24 cellular contexts compared by ENCODE assay signal in genomic region chr1:185435696-185436379, GRCh38.
A peak's percentile ranks its signal among the peaks of the same experiment; 100 is the strongest.
DNase-seq lines count a peak whose midpoint lies in the region; ATAC-seq, FAIRE-seq and TF ChIP-seq lines count a peak whose summit lies in the region.
"Had no signal": no experiment of that assay in that cellular context is flagged by ENCODE, and none has a peak within 500 bp of the region (broad histone marks: within the 10 kb centered on the region; RNA-seq: fewer than 3 reads in every experiment).

No MANE protein-coding gene starts in this region.

- TF ChIP-seq CTCF in A549 (IDR thresholded peaks at IDR 0.05) (no peak), GM12864 (IDR thresholded peaks at IDR 0.05; ENCODE audit: low read depth, low read length, missing control alignments) (peak; percentile 10), gastroesophageal sphincter (IDR thresholded peaks at IDR 0.05) (no peak)

- no peak for FAIRE-seq in A549 (lab: Jason Lieb, UNC)
- FAIRE-seq: A204.1, G401.6, GM12891 had no signal

- H3K36me3 ChIP-seq in H7 (replicated peaks; ENCODE audit: control insufficient read depth, insufficient read depth, low read length) = no peaks in the 10 kb centered on the region
- H3K36me3 ChIP-seq in gastroesophageal sphincter = no peaks in the 10 kb centered on the region

- H3K4me3 ChIP-seq in A549 (no peak overlapping the region), GM12864 (ENCODE audit: low read depth, low read length) (no peak overlapping the region), H7 (ENCODE audit: insufficient read depth, low read depth, low read length) (no peak overlapping the region), gastroesophageal sphincter (no peak overlapping the region)
- H3K4me3 ChIP-seq: GM23338 had no signal

- H3K27ac ChIP-seq in A549 (no peak overlapping the region), gastroesophageal sphincter (no peak overlapping the region)
- H3K27ac ChIP-seq: HL-60 had no signal

- no peak for TF ChIP-seq RAD21 in A549 (conservative IDR thresholded peaks at IDR 0.05 in 1 of 2, IDR thresholded peaks at IDR 0.05 in 1 of 2)

- no peaks in the 10 kb centered on the region for H3K27me3 Mint-ChIP-seq in activated T-helper 1 cell treated with anti-CD3 and anti-CD28 coated beads, Interleukin-12 subunit alpha, Interleukin-12 subunit beta, Interleukin-2, Interleukin-4 antibody, amounts not matched to agents 30 ng/mL and 10 ng/mL and 1 ng/mL, durations not matched to agents 14 hours and 24 hours and 36 hours (ENCODE audit: insufficient read depth)

- CTCF ChIA-PET in A549 (lab: Yijun Ruan, JAX) = no interaction called here

- 27% methylated on average over 1 of the region's 1 CpG for WGBS in A549 (ENCODE audit: missing lambda C conversion rate)
- WGBS in gastroesophageal sphincter (ENCODE audit: low coverage in 1 of 2), 2 donors = 80% methylated on average over 1 of the region's 1 CpG; no CpG with 5 or more reads in 1 of the 2 donors

- peaks cover 15% of the 10 kb centered on the region for H3K4me1 Mint-ChIP-seq in activated T-helper 1 cell treated with anti-CD3 and anti-CD28 coated beads, Interleukin-12 subunit alpha, Interleukin-12 subunit beta, Interleukin-2, Interleukin-4 antibody, amounts not matched to agents 30 ng/mL and 10 ng/mL and 1 ng/mL, durations not matched to agents 14 hours and 24 hours and 36 hours (ENCODE audit: low read depth)
- H3K4me1 Mint-ChIP-seq: GM23338 had no signal

- peaks cover 20% of the 10 kb centered on the region for H3K36me3 Mint-ChIP-seq in activated T-helper 1 cell treated with anti-CD3 and anti-CD28 coated beads, Interleukin-12 subunit alpha, Interleukin-12 subunit beta, Interleukin-2, Interleukin-4 antibody, amounts not matched to agents 30 ng/mL and 10 ng/mL and 1 ng/mL, durations not matched to agents 14 hours and 24 hours and 36 hours (ENCODE audit: low read depth)
- H3K36me3 Mint-ChIP-seq: CD8-positive, alpha-beta T cell had no signal

- no peak for DNase-seq in A549 (ENCODE audit: low read depth in 1 of 2, low spot score in 1 of 2)
- no peak for DNase-seq in GM12864 (ENCODE audit: low read depth)
- peak; percentile 9 for DNase-seq in NCI-H69 (lab: John Stamatoyannopoulos, UW)
- no peak for DNase-seq in left colon
- no peak for DNase-seq in H7
- no peak for DNase-seq in activated T-helper 1 cell treated with anti-CD3 and anti-CD28 coated beads, Interleukin-12 subunit alpha, Interleukin-12 subunit beta, Interleukin-2, Interleukin-4 antibody, amounts not matched to agents 30 ng/mL and 10 ng/mL and 1 ng/mL, durations not matched to agents 14 hours and 24 hours and 36 hours (ENCODE audit: low spot score)
- no peak for DNase-seq in activated naive CD4-positive, alpha-beta T cell (lab: John Stamatoyannopoulos, UW)
- DNase-seq: AML-193; C1 segment of cervical spinal cord; CD8-positive, alpha-beta T cell; HCEC 1CT; Karpas-422; NCI-H1092; NCI-H1417 treated with DMSO at 0.1 percent for 48 hours; NCI-H1694 treated with DMSO at 0.1 percent for 48 hours; NCI-H2081; NCI-H524 treated with DMSO at 0.1 percent for 48 hours; SHP77 treated with DMSO at 0.1 percent for 48 hours had no signal

- no peak for TF ChIP-seq POLR2A in A549 (IDR thresholded peaks at IDR 0.05; ENCODE audit: low read length)
- TF ChIP-seq POLR2A in gastroesophageal sphincter (IDR thresholded peaks at IDR 0.05) = no peak

- ATAC-seq in A549 (peak; percentile 49 to 51; a peak in 4 of 6 replicates), left colon (peak; percentile 78), gastroesophageal sphincter (no peak)
- ATAC-seq: CD8-positive, alpha-beta T cell; GM23338 had no signal

- H3K4me3 Mint-ChIP-seq in activated T-helper 1 cell treated with anti-CD3 and anti-CD28 coated beads, Interleukin-12 subunit alpha, Interleukin-12 subunit beta, Interleukin-2, Interleukin-4 antibody, amounts not matched to agents 30 ng/mL and 10 ng/mL and 1 ng/mL, durations not matched to agents 14 hours and 24 hours and 36 hours = no peak overlapping the region
- H3K4me3 Mint-ChIP-seq: CD8-positive, alpha-beta T cell; GM23338 had no signal

- no peak overlapping the region for H3K27ac Mint-ChIP-seq in activated T-helper 1 cell treated with anti-CD3 and anti-CD28 coated beads, Interleukin-12 subunit alpha, Interleukin-12 subunit beta, Interleukin-2, Interleukin-4 antibody, amounts not matched to agents 30 ng/mL and 10 ng/mL and 1 ng/mL, durations not matched to agents 14 hours and 24 hours and 36 hours
- H3K27ac Mint-ChIP-seq: CD8-positive, alpha-beta T cell; GM23338 had no signal

- H3K4me1 ChIP-seq in A549 (peaks cover 18% of the 10 kb centered on the region), gastroesophageal sphincter (no peaks in the 10 kb centered on the region)

- intact Hi-C loops in left colon (cut with DNase I, micrococcal nuclease) = no loop called here
- intact Hi-C loops in activated T-helper 1 cell treated with anti-CD3 and anti-CD28 coated beads, Interleukin-12 subunit alpha, Interleukin-12 subunit beta, Interleukin-2, Interleukin-4 antibody, amounts not matched to agents 30 ng/mL and 10 ng/mL and 1 ng/mL, durations not matched to agents 14 hours and 24 hours and 36 hours (cut with micrococcal nuclease) = loop anchor here (10.0 kb wide), 3 partner anchors 391 to 869 kb away; partner anchors contain the start of genes EDEM3 and RNF2

- POLR2A ChIA-PET in A549 (lab: Yijun Ruan, JAX) = no interaction called here

- H3K27me3 ChIP-seq in H7 (ENCODE audit: control insufficient read depth, insufficient read depth, low read length) (no peaks in the 10 kb centered on the region), gastroesophageal sphincter (no peaks in the 10 kb centered on the region)

- H3K9me3 ChIP-seq in A549 = no peaks in the 10 kb centered on the region
- no peaks in the 10 kb centered on the region for H3K9me3 ChIP-seq in gastroesophageal sphincter

- peaks cover 21% of the 10 kb centered on the region for H3K9me3 Mint-ChIP-seq in activated T-helper 1 cell treated with anti-CD3 and anti-CD28 coated beads, Interleukin-12 subunit alpha, Interleukin-12 subunit beta, Interleukin-2, Interleukin-4 antibody, amounts not matched to agents 30 ng/mL and 10 ng/mL and 1 ng/mL, durations not matched to agents 14 hours and 24 hours and 36 hours
- H3K9me3 Mint-ChIP-seq: CD8-positive, alpha-beta T cell; GM23338 had no signal

- no peak for TF ChIP-seq EP300 in A549 (IDR thresholded peaks at IDR 0.05)
- no peak for TF ChIP-seq EP300 in gastroesophageal sphincter (IDR thresholded peaks at IDR 0.05)

- no peak overlapping the region for H3K4me2 ChIP-seq in A549
- H3K4me2 ChIP-seq: GM23338 had no signal

TF ChIP-seq in A549, 52 proteins besides CTCF, POLR2A, EP300 and RAD21:
- no peak for TF ChIP-seq NPAS2 (CRISPR knock-in tag; IDR thresholded peaks at IDR 0.05; ENCODE audit: borderline replicate concordance)
- no peak for TF ChIP-seq JUNB (IDR thresholded peaks at IDR 0.05)
- TF ChIP-seq ESRRA (IDR thresholded peaks at IDR 0.05; ENCODE audit: borderline replicate concordance, low read length) = no peak
- no peak for TF ChIP-seq ELK1 (IDR thresholded peaks at IDR 0.05; ENCODE audit: low read depth, low read length)
- TF ChIP-seq TP53 (CRISPR knock-in tag; IDR thresholded peaks at IDR 0.05) = no peak
TF ChIP-seq in A549: peak in this region for 0.
